In the genomic region with DNA sequence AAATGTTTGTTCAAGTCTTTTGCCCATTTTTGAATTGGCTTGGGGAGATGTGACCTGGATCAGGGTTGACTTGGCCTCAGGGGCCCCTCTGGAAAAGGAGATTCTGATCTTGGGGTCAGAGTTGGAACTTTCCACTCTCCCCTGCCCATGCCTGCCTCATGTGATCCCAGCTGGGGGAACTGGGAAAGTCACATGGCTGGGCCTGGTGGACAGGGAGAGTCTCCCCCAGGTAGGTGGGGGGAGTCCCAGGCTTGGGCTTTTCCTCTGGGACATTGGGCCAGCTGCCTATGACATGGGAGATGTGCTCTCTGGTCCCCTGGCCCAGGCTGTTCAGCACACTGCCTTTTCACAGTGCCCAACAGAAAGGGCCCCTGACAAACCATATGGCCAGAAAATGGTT, we compare ENCODE assay signal across 25 cellular contexts.
DNase-seq lines count a peak whose midpoint lies in the region; ATAC-seq, FAIRE-seq and TF ChIP-seq lines count a peak whose summit lies in the region.
"Had no signal": no experiment of that assay in that cellular context is flagged by ENCODE, and none has a peak within 500 bp of the region (broad histone marks: within the 10 kb centered on the region; RNA-seq: fewer than 3 reads in every experiment).

No MANE protein-coding gene starts in this region.

- TF ChIP-seq CTCF in HepG2 (CRISPR knock-in tag; IDR thresholded peaks at IDR 0.05) (no peak), right lobe of liver (IDR thresholded peaks at IDR 0.05) (no peak), chondrocyte (IDR thresholded peaks at IDR 0.05) (no peak), PC-3 (conservative IDR thresholded peaks at IDR 0.05; ENCODE audit: low read depth, low read length) (no peak)

- H3K27ac ChIP-seq in HepG2 (ENCODE audit: extremely low read length, insufficient read depth, low read length) (no peak overlapping the region), right lobe of liver (no peak overlapping the region), subcutaneous abdominal adipose tissue (ENCODE audit: low read depth, low read length) (peak overlapping the region; percentile 76), PC-3 (ENCODE audit: low read length) (no peak overlapping the region)

- H3K4me1 Mint-ChIP-seq in chondrocyte (ENCODE audit: low read depth): peaks cover 28% of the 10 kb centered on the region
- H3K4me1 Mint-ChIP-seq: CD4-positive, CD25-positive, alpha-beta regulatory T cell; CD8-positive, alpha-beta memory T cell had no signal

- POLR2A ChIA-PET in HepG2 (lab: Yijun Ruan, JAX): no interaction called here
- POLR2A ChIA-PET in PC-3 (lab: Charles Lee; ENCODE audit: unreplicated experiment): no interaction called here

- ATAC-seq in HepG2: peak; percentile 40; the same call in 2 of the 3 replicates
- ATAC-seq in right lobe of liver: no peak
- ATAC-seq in HG03571 (IDR thresholded peaks at IDR 0.05; ENCODE audit: unreplicated experiment): no peak
- no peak for ATAC-seq in PC-3

- no peak for FAIRE-seq in HepG2 (lab: Jason Lieb, UNC)
- FAIRE-seq: A204.1, G401.6, GM12891, GM19239, HTR-8/SVneo had no signal

- CTCF ChIA-PET in HepG2 (lab: Yijun Ruan, JAX; ENCODE audit: low intra/inter-chr PET ratio, low total read pairs): no interaction called here
- CTCF ChIA-PET in PC-3 (lab: Charles Lee): no interaction called here

- intact Hi-C loops in HepG2 (cut with micrococcal nuclease; ENCODE audit: unreplicated experiment) (no loop called here), right lobe of liver (cut with DNase I) (no loop called here), posterior vena cava (cut with DNase I) (loop anchor here in 1 of 2 donors (10.0 kb wide), 1 partner anchor 276 kb away; a partner anchor contains a TSS), PC-3 (cut with micrococcal nuclease) (no loop called here)

- no peaks in the 10 kb centered on the region for H3K27me3 Mint-ChIP-seq in chondrocyte (ENCODE audit: low read depth)

- H3K9me3 ChIP-seq in HepG2 (ENCODE audit: low read length) (no peaks in the 10 kb centered on the region), right lobe of liver (no peaks in the 10 kb centered on the region), subcutaneous abdominal adipose tissue (ENCODE audit: control insufficient read depth in 5 of 5, low read length in 5 of 5) (no peaks in the 10 kb centered on the region), PC-3 (ENCODE audit: low read length) (no peaks in the 10 kb centered on the region)
- H3K9me3 ChIP-seq: BE2C, HAP-1 had no signal

- no peaks in the 10 kb centered on the region for H3K9me3 Mint-ChIP-seq in chondrocyte (ENCODE audit: low read depth)
- H3K9me3 Mint-ChIP-seq: CD8-positive, alpha-beta memory T cell had no signal

- peaks cover 17% of the 10 kb centered on the region for H3K4me1 ChIP-seq in HepG2 (ENCODE audit: insufficient read depth, low read length)
- peaks cover 0 to 5% (median 0%) of the 10 kb centered on the region in 4 donors for H3K4me1 ChIP-seq in right lobe of liver
- peaks cover 0 to 33% (median 16%) of the 10 kb centered on the region in 5 donors for H3K4me1 ChIP-seq in subcutaneous abdominal adipose tissue (ENCODE audit: control insufficient read depth in 5 of 5, insufficient read depth in 5 of 5, low read length in 5 of 5)
- H3K4me1 ChIP-seq in PC-3 (ENCODE audit: insufficient read depth, low read length): no peaks in the 10 kb centered on the region
- H3K4me1 ChIP-seq: BE2C, HAP-1 had no signal

- no peaks in the 10 kb centered on the region for H3F3A ChIP-seq in PC-3 (ENCODE audit: low read length, unreplicated experiment)

- DNase-seq in HepG2 (ENCODE audit: low spot score) (no peak), right lobe of liver (no peak), chondrocyte (ENCODE audit: low spot score) (peak; percentile 33), posterior vena cava (ENCODE audit: low spot score) (peak; percentile 59), ureter (ENCODE audit: low spot score) (no peak), PC-3 (no peak)
- DNase-seq: ACHN; BE2C; C1 segment of cervical spinal cord; CD4-positive, CD25-positive, alpha-beta regulatory T cell; CD8-positive, alpha-beta memory T cell; COR-L47; DMS 273 treated with DMSO at 0.1 percent for 48 hours; DMS53; DND-41; EL; GM23248 had no signal

- H3K27ac Mint-ChIP-seq in chondrocyte (ENCODE audit: unreplicated experiment): peak overlapping the region; percentile 52
- H3K27ac Mint-ChIP-seq: CD4-positive, CD25-positive, alpha-beta regulatory T cell; CD8-positive, alpha-beta memory T cell had no signal

- H3K4me3 Mint-ChIP-seq in chondrocyte (ENCODE audit: unreplicated experiment): no peak overlapping the region
- H3K4me3 Mint-ChIP-seq: CD4-positive, CD25-positive, alpha-beta regulatory T cell; CD8-positive, alpha-beta memory T cell had no signal

- TF ChIP-seq EP300 in HepG2 (IDR thresholded peaks at IDR 0.05; ENCODE audit: low read depth in 2 of 2, low read length in 2 of 2) (peak in 1 of 2 experiments; percentile 70; a peak in 1 of 4 replicates), HepG2 (CRISPR knock-in tag; IDR thresholded peaks at IDR 0.05; ENCODE audit: borderline replicate concordance) (no peak)

- H2AFZ ChIP-seq in HepG2 (ENCODE audit: low read length) (no peak overlapping the region), PC-3 (ENCODE audit: low read length) (no peak overlapping the region)
- H2AFZ ChIP-seq: GM23248 had no signal

- H3K4me2 ChIP-seq in HepG2 (ENCODE audit: low read depth, low read length) (no peak overlapping the region), PC-3 (ENCODE audit: low read length) (no peak overlapping the region)

- BruUV-seq in HepG2 (replicated peaks; lab: Mats Ljungman, UMichigan): no TSS peak
- no TSS peak for BruUV-seq in PC-3 (replicated peaks; lab: Mats Ljungman, UMichigan)

- no peak overlapping the region for H3K9ac ChIP-seq in HepG2 (ENCODE audit: insufficient read depth, low read depth, low read length)
- H3K9ac ChIP-seq in subcutaneous abdominal adipose tissue (ENCODE audit: low read length in 5 of 5): no peak overlapping the region
- no peak overlapping the region for H3K9ac ChIP-seq in PC-3 (ENCODE audit: low read length)

- H3K36me3 ChIP-seq in HepG2 (replicated peaks in 1 of 2; ENCODE audit: control insufficient read depth in 1 of 2, insufficient read depth in 2 of 2, low read length in 2 of 2) (no peaks in the 10 kb centered on the region), right lobe of liver (no peaks in the 10 kb centered on the region), subcutaneous abdominal adipose tissue (ENCODE audit: control insufficient read depth in 5 of 5, insufficient read depth in 5 of 5, low read length in 5 of 5) (no peaks in the 10 kb centered on the region), PC-3 (ENCODE audit: low read depth, low read length) (no peaks in the 10 kb centered on the region)
- H3K36me3 ChIP-seq: BE2C, HAP-1 had no signal

- TF ChIP-seq POLR2A in HepG2 (IDR thresholded peaks at IDR 0.05; ENCODE audit: insufficient read depth in 1 of 2, low read depth in 2 of 2, low read length in 2 of 2) (no peak), right lobe of liver (IDR thresholded peaks at IDR 0.05) (no peak)

- TF ChIP-seq RAD21 in HepG2 (CRISPR knock-in tag; IDR thresholded peaks at IDR 0.05): no peak

- in situ Hi-C loops in HepG2 (cut with HindIII; ENCODE audit: extremely low pct_ligation_motif_present, low pct_unique_long_range_greater_than_20kb): no loop called here

- no peaks in the 10 kb centered on the region for H3K79me2 ChIP-seq in HepG2 (ENCODE audit: insufficient read depth, low read length)
- no peaks in the 10 kb centered on the region for H3K79me2 ChIP-seq in PC-3 (ENCODE audit: low read length)

- H3K9me2 ChIP-seq in PC-3 (replicated peaks; ENCODE audit: low read length): no peaks in the 10 kb centered on the region

- H3K36me3 Mint-ChIP-seq in chondrocyte (ENCODE audit: low read depth): no peaks in the 10 kb centered on the region
- H3K36me3 Mint-ChIP-seq: CD4-positive, CD25-positive, alpha-beta regulatory T cell; CD8-positive, alpha-beta memory T cell had no signal

- H4K20me1 ChIP-seq in HepG2 (ENCODE audit: insufficient read depth, low read length): no peaks in the 10 kb centered on the region
- no peaks in the 10 kb centered on the region for H4K20me1 ChIP-seq in PC-3 (ENCODE audit: low read length)

- H3K4me3 ChIP-seq in HepG2 (replicated peaks in 1 of 3; ENCODE audit: insufficient read depth in 1 of 3, low read depth in 2 of 3, low read length in 3 of 3) (no peak overlapping the region), right lobe of liver (no peak overlapping the region), subcutaneous abdominal adipose tissue (ENCODE audit: low read depth in 1 of 5, low read length in 5 of 5) (no peak overlapping the region), PC-3 (ENCODE audit: low read length) (no peak overlapping the region)
- H3K4me3 ChIP-seq: GM23248, HAP-1 had no signal

- H3K27me3 ChIP-seq in HepG2 (ENCODE audit: control insufficient read depth in 1 of 2, insufficient read depth in 2 of 2, low read length in 2 of 2): no peaks in the 10 kb centered on the region
- H3K27me3 ChIP-seq in right lobe of liver: no peaks in the 10 kb centered on the region
- H3K27me3 ChIP-seq in subcutaneous abdominal adipose tissue (ENCODE audit: control insufficient read depth in 5 of 5, insufficient read depth in 4 of 5, low read length in 5 of 5): no peaks in the 10 kb centered on the region
- H3K27me3 ChIP-seq in PC-3 (ENCODE audit: low read length): no peaks in the 10 kb centered on the region
- H3K27me3 ChIP-seq: BE2C had no signal

TF ChIP-seq in HepG2, 621 proteins besides CTCF, POLR2A, EP300 and RAD21 (continues in another document):
- TF ChIP-seq, protein P1, sequence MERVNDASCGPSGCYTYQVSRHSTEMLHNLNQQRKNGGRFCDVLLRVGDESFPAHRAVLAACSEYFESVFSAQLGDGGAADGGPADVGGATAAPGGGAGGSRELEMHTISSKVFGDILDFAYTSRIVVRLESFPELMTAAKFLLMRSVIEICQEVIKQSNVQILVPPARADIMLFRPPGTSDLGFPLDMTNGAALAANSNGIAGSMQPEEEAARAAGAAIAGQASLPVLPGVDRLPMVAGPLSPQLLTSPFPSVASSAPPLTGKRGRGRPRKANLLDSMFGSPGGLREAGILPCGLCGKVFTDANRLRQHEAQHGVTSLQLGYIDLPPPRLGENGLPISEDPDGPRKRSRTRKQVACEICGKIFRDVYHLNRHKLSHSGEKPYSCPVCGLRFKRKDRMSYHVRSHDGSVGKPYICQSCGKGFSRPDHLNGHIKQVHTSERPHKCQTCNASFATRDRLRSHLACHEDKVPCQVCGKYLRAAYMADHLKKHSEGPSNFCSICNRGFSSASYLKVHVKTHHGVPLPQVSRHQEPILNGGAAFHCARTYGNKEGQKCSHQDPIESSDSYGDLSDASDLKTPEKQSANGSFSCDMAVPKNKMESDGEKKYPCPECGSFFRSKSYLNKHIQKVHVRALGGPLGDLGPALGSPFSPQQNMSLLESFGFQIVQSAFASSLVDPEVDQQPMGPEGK (CRISPR knock-in tag; IDR thresholded peaks at IDR 0.05): peak; percentile 65; the same call in 1 of the 2 replicates

Comparison
In these comparisons a context has a peak if more than half of its experiments do, and no peak if none do; other contexts are left out.
1. DNase-seq: peak in chondrocyte (single experiment) and posterior vena cava (single experiment); none in HepG2 (single experiment), right lobe of liver (0 of 3), ureter (single experiment) and PC-3 (single experiment).